Comparison of ENCODE assay signal across 10 cellular contexts in the genomic region with DNA sequence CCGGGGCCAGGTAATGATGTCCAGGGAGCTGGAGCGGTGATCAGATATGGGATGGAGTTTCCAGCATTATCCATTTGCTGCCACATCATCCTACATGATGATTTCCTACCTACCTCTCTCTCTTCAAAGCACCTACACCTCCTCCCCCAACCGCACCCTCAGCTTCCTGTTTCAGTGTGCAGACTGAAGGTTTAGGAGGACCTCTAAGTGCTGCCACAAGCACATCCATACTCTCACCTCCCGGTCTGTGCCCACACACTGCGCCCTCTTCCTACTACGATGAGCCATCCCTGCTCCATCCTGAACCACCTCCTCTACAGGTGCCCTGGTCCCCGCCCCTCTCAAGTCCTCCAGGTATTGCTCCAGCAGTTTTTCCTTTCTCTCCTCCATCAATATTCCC.
A peak's percentile ranks its signal among the peaks of the same experiment; 100 is the strongest.
DNase-seq lines count a peak whose midpoint lies in the region; ATAC-seq and TF ChIP-seq lines count a peak whose summit lies in the region.
"Had no signal": no experiment of that assay in that cellular context is flagged by ENCODE, and none has a peak within 500 bp of the region (broad histone marks: within the 10 kb centered on the region; RNA-seq: fewer than 3 reads in every experiment).

No MANE protein-coding gene starts in this region.

- TF ChIP-seq CTCF in chondrocyte (IDR thresholded peaks at IDR 0.05), result no peak

- no peaks in the 10 kb centered on the region for H3K36me3 Mint-ChIP-seq in activated T-helper 17 cell treated with anti-CD3 and anti-CD28 coated beads, Interleukin-2, amount 50 U/mL, for 72 hours (ENCODE audit: low read depth)
- H3K36me3 Mint-ChIP-seq in chondrocyte (ENCODE audit: low read depth), result peaks cover 10% of the 10 kb centered on the region

- H3K4me1 Mint-ChIP-seq in activated T-helper 17 cell treated with anti-CD3 and anti-CD28 coated beads, Interleukin-2, amount 50 U/mL, for 72 hours, result no peaks in the 10 kb centered on the region
- H3K4me1 Mint-ChIP-seq in chondrocyte (ENCODE audit: low read depth), result no peaks in the 10 kb centered on the region

- H3K9me3 Mint-ChIP-seq in activated T-helper 17 cell treated with anti-CD3 and anti-CD28 coated beads, Interleukin-2, amount 50 U/mL, for 72 hours, result no peaks in the 10 kb centered on the region
- H3K9me3 Mint-ChIP-seq in chondrocyte (ENCODE audit: low read depth), result no peaks in the 10 kb centered on the region

- no peaks in the 10 kb centered on the region for H3K27me3 Mint-ChIP-seq in activated T-helper 17 cell treated with anti-CD3 and anti-CD28 coated beads, Interleukin-2, amount 50 U/mL, for 72 hours
- no peaks in the 10 kb centered on the region for H3K27me3 Mint-ChIP-seq in chondrocyte (ENCODE audit: low read depth)

- DNase-seq in stimulated activated CD4-positive, alpha-beta T cell treated with anti-CD3 and anti-CD28 coated beads, Interleukin-2, amount 100 ng/mL, for 4 hours (ENCODE audit: low read depth), result peak; percentile 10
- DNase-seq in stimulated activated CD4-positive, alpha-beta T cell treated with anti-CD3 and anti-CD28 coated beads, Interleukin-4, amount 100 ng/mL, for 24 hours, result no peak
- DNase-seq in pons (ENCODE audit: low spot score) (no peak), NCI-H128 (lab: John Stamatoyannopoulos, UW; ENCODE audit: unreplicated experiment) (no peak), chondrocyte (ENCODE audit: low spot score) (no peak)
- DNase-seq: NCI-H446, SIG-M5 had no signal

- H3K4me3 Mint-ChIP-seq in activated T-helper 17 cell treated with anti-CD3 and anti-CD28 coated beads, Interleukin-2, amount 50 U/mL, for 72 hours, result no peak overlapping the region
- H3K4me3 Mint-ChIP-seq in chondrocyte (ENCODE audit: unreplicated experiment), result no peak overlapping the region

- H3K27ac Mint-ChIP-seq in activated T-helper 17 cell treated with anti-CD3 and anti-CD28 coated beads, Interleukin-2, amount 50 U/mL, for 72 hours, result no peak overlapping the region
- no peak overlapping the region for H3K27ac Mint-ChIP-seq in chondrocyte (ENCODE audit: unreplicated experiment)

- ATAC-seq in HG03378 (IDR thresholded peaks at IDR 0.05; ENCODE audit: unreplicated experiment), result peak; percentile 53
- peak; percentile 69 for ATAC-seq in activated T-helper 17 cell treated with anti-CD3 and anti-CD28 coated beads, Interleukin-2, amount 50 U/mL, for 72 hours (replicated peaks)
- no peak for ATAC-seq in HG03439 (IDR thresholded peaks at IDR 0.05; ENCODE audit: unreplicated experiment)
